In the genomic region with DNA sequence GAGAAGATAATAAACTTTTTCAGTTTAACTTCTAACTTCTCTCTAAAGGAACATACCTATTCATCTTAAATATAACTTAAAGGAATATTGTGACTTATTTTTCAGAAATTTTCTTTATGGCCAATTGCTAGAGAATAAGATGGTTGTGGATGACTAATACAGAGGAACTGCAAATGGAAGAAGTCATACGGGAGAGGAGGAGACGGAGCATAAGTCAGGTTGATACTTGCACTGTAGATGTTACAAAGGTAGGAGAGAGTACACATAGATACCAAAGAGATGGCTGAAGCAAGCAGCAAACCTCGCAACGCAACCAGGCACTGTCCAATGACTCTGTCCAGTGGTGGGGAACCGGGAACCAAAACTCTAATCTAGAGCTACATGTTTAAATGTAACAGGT, we compare ENCODE assay signal across 24 cellular contexts.
"Had no signal": no experiment of that assay in that cellular context is flagged by ENCODE, and none has a peak within 500 bp of the region (broad histone marks: within the 10 kb centered on the region; RNA-seq: fewer than 3 reads in every experiment).

No MANE protein-coding gene starts in this region.

- H3K4me3 Mint-ChIP-seq: IgD-negative memory B cell, T-cell had no signal

- H3K27ac ChIP-seq: KMS-11 had no signal

- H3K27ac Mint-ChIP-seq: IgD-negative memory B cell, T-cell had no signal

- H3K4me1 Mint-ChIP-seq: IgD-negative memory B cell, T-cell had no signal

- H3K9me3 ChIP-seq: SK-N-SH had no signal

- H3K27me3 Mint-ChIP-seq: IgD-negative memory B cell, T-cell had no signal

- H3K36me3 Mint-ChIP-seq: IgD-negative memory B cell, T-cell had no signal

- DNase-seq: Kasumi-1, MM.1S, NCI-H1092 treated with DMSO at 0.1 percent for 48 hours, NCI-H1436, NCI-H187, NCI-H2029, NCI-H2081 treated with DMSO at 0.1 percent for 48 hours, NCI-H2171, NCI-H226, NCI-H446, NCI-H510A, NCI-H524 treated with DMSO at 0.1 percent for 48 hours, NCI-H69, NCI-H774, RPMI8226, SHP77, SK-N-SH, SW 1271, T-cell had no signal

- FAIRE-seq: HTR-8/SVneo, K562, RCC 7860 had no signal

- H3K4me3 ChIP-seq: K562 had no signal

- ATAC-seq: K562, T-cell had no signal
